Comparison of ENCODE assay signal across 1 cellular context in genomic region chr5:133032852-133033742, GRCh38.
TF ChIP-seq lines count a peak whose summit lies in the region.

No MANE protein-coding gene starts in this region.

TF ChIP-seq in SK-N-SH treated with all-trans-retinoic acid at 6 μM for 48 hours, 23 proteins besides CTCF, POLR2A, EP300 and RAD21 (continued from another document):
- TF ChIP-seq CSRNP3 (CRISPR knock-in tag; IDR thresholded peaks at IDR 0.05) = no peak
- TF ChIP-seq ISL1 (CRISPR knock-in tag; IDR thresholded peaks at IDR 0.05) = no peak
- no peak for TF ChIP-seq OSR1 (CRISPR knock-in tag; IDR thresholded peaks at IDR 0.05)
- TF ChIP-seq POU6F1 (CRISPR knock-in tag; IDR thresholded peaks at IDR 0.05; ENCODE audit: borderline replicate concordance, low read depth) = no peak
- TF ChIP-seq TSHZ2 (CRISPR knock-in tag; IDR thresholded peaks at IDR 0.05) = no peak
- no peak for TF ChIP-seq PATZ1 (CRISPR knock-in tag; IDR thresholded peaks at IDR 0.05; ENCODE audit: borderline replicate concordance)
- no peak for TF ChIP-seq CSDC2 (CRISPR knock-in tag; IDR thresholded peaks at IDR 0.05)
- TF ChIP-seq ARNTL (CRISPR knock-in tag; IDR thresholded peaks at IDR 0.05; ENCODE audit: borderline replicate concordance, low read depth) = no peak
TF ChIP-seq in SK-N-SH treated with all-trans-retinoic acid at 6 μM for 48 hours: peak in this region for 0.
